Comparison of ENCODE assay signal across 23 cellular contexts in the genomic region with DNA sequence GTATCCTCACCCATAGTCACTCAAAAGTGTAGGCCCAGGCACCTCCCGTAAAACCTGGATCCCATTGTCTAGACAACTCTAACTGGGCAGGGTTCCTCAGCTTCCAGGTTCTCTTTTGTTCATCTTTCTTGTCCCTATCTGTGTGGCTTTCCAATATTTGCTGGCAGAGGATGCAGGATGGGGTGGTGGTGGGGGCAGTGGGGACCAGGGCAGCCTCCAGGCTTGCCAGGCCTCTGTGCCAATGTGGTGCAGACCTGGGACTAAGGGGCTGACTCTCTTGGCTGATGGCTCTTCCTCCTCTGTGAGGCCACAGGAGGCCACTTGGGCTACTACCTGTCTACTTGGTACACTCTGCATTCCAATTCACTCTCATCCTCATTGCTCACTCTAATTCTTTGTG.
DNase-seq lines count a peak whose midpoint lies in the region; ATAC-seq and TF ChIP-seq lines count a peak whose summit lies in the region.
"Had no signal": no experiment of that assay in that cellular context is flagged by ENCODE, and none has a peak within 500 bp of the region (broad histone marks: within the 10 kb centered on the region; RNA-seq: fewer than 3 reads in every experiment).

No MANE protein-coding gene starts in this region.

- no peaks in the 10 kb centered on the region for H3K27me3 ChIP-seq in CD4-positive, alpha-beta T cell (ENCODE audit: control insufficient read depth, insufficient read depth, low read length)
- H3K27me3 ChIP-seq: BE2C had no signal

- no peak for TF ChIP-seq CTCF in CD4-positive, alpha-beta T cell (IDR thresholded peaks at IDR 0.05)
- no peak for TF ChIP-seq CTCF in type B pancreatic cell (conservative IDR thresholded peaks at IDR 0.05)

- H3K9me3 Mint-ChIP-seq in CD4-positive, alpha-beta T cell, result no peaks in the 10 kb centered on the region
- peaks cover 3% of the 10 kb centered on the region for H3K9me3 Mint-ChIP-seq in type B pancreatic cell
- H3K9me3 Mint-ChIP-seq: CD14-positive monocyte; CD4-positive, alpha-beta memory T cell; GM23338 had no signal

- peaks cover 49% of the 10 kb centered on the region for H3K4me1 Mint-ChIP-seq in CD4-positive, alpha-beta T cell (ENCODE audit: low read depth)
- H3K4me1 Mint-ChIP-seq in type B pancreatic cell (ENCODE audit: unreplicated experiment), result no peaks in the 10 kb centered on the region

- no peaks in the 10 kb centered on the region for H3K9me3 ChIP-seq in CD4-positive, alpha-beta T cell (ENCODE audit: control insufficient read depth, low read length)
- H3K9me3 ChIP-seq: A549; BE2C; BLaER1 treated with 17β-estradiol and CSF1 and Interleukin-3, amounts not matched to agents 10 nM and 100 nM had no signal

- no peaks in the 10 kb centered on the region for H3K27me3 Mint-ChIP-seq in CD4-positive, alpha-beta T cell
- H3K27me3 Mint-ChIP-seq in type B pancreatic cell, result no peaks in the 10 kb centered on the region
- H3K27me3 Mint-ChIP-seq: CD4-positive, alpha-beta memory T cell had no signal

- no peak for DNase-seq in CD4-positive, alpha-beta T cell
- DNase-seq in mesenteric fat pad (ENCODE audit: low spot score) (peak; percentile 55), posterior vena cava (ENCODE audit: low spot score) (peak; percentile 38), type B pancreatic cell (ENCODE audit: extremely low spot score, unreplicated experiment) (peak; percentile 32), HK-2 (ENCODE audit: unreplicated experiment) (no peak), left lobe of liver (ENCODE audit: low spot score) (no peak)
- no peak for DNase-seq in activated CD4-positive, alpha-beta T cell treated with anti-CD3 and anti-CD28 coated beads for 48 hours
- DNase-seq: 8988T; ACHN; AML-193; BE2C; Calu3; CD4-positive, alpha-beta memory T cell; COR-L47; DMS53; DMS79 treated with DMSO at 0.1 percent for 48 hours; GF-D8; H9 had no signal

- POLR2A ChIA-PET in CD4-positive, alpha-beta T cell (lab: Charles Lee), result no interaction called here

- CTCF ChIA-PET in CD4-positive, alpha-beta T cell (lab: Charles Lee), result interaction anchor here (1.4 kb wide), 1 partner anchor 173 kb away, joined by 7 read pairs; no protein-coding TSS in a partner anchor

- no peak overlapping the region for H3K4me3 Mint-ChIP-seq in CD4-positive, alpha-beta T cell
- no peak overlapping the region for H3K4me3 Mint-ChIP-seq in type B pancreatic cell
- H3K4me3 Mint-ChIP-seq: CD14-positive monocyte; CD4-positive, alpha-beta memory T cell; GM23338; H9 had no signal

- ATAC-seq in CD4-positive, alpha-beta T cell (ENCODE audit: poor library complexity), result no peak
- ATAC-seq in left lobe of liver, result no peak
- ATAC-seq: A549, GM23338, HCT116 had no signal

- no peak overlapping the region for H3K27ac ChIP-seq in CD4-positive, alpha-beta T cell (ENCODE audit: low read depth, low read length)
- H3K27ac ChIP-seq: A549; BLaER1 treated with 17β-estradiol and CSF1 and Interleukin-3, amounts not matched to agents 10 nM and 100 nM had no signal

- intact Hi-C loops in CD4-positive, alpha-beta T cell (cut with DNase I, micrococcal nuclease), result no loop called here
- intact Hi-C loops in posterior vena cava (cut with DNase I), result loop anchor here in 1 of 2 donors (10.0 kb wide), 1 partner anchor 169 kb away; no protein-coding TSS in a partner anchor

- peaks cover 9% of the 10 kb centered on the region for H3K36me3 Mint-ChIP-seq in CD4-positive, alpha-beta T cell (ENCODE audit: low read depth)
- H3K36me3 Mint-ChIP-seq in type B pancreatic cell, result peaks cover 7% of the 10 kb centered on the region

- peak overlapping the region; percentile 12 for H3K27ac Mint-ChIP-seq in CD4-positive, alpha-beta T cell
- H3K27ac Mint-ChIP-seq in type B pancreatic cell, result no peak overlapping the region
- H3K27ac Mint-ChIP-seq: CD14-positive monocyte, GM23338 had no signal

Comparison
In these comparisons a context has a peak if more than half of its experiments do, and no peak if none do; other contexts are left out.
1. DNase-seq: peak in mesenteric fat pad (single experiment), posterior vena cava (single experiment) and type B pancreatic cell (single experiment); none in CD4-positive, alpha-beta T cell (0 of 10), HK-2 (single experiment), activated CD4-positive, alpha-beta T cell treated with anti-CD3 and anti-CD28 coated beads for 48 hours (single experiment) and left lobe of liver (single experiment).